9 cellular contexts compared by ENCODE assay signal in genomic region chr22:50327711-50328019, GRCh38. TPM values are rescaled to one million over a fixed set of nuclear protein-coding genes. Genes with fewer than 3 reads are reported as not detected.
A peak's percentile ranks its signal among the peaks of the same experiment; 100 is the strongest.
DNase-seq lines count a peak whose midpoint lies in the region; ATAC-seq and TF ChIP-seq lines count a peak whose summit lies in the region.
"Had no signal": no experiment of that assay in that cellular context is flagged by ENCODE, and none has a peak within 500 bp of the region (broad histone marks: within the 10 kb centered on the region; RNA-seq: fewer than 3 reads in every experiment).

No MANE protein-coding gene starts in this region.

- CTCF ChIA-PET in HEK293 (lab: Yijun Ruan, JAX) = interaction anchor here (0.6 to 5.3 kb wide), 12 partner anchors 9 to 170 kb away, joined by 3 to 36 read pairs (median 5); partner anchors contain the start of gene HDAC10

- H3K9me3 ChIP-seq in HEK293 (ENCODE audit: control insufficient read depth, insufficient read depth, low read depth, low read length) (no peaks in the 10 kb centered on the region), iPS-15b (ENCODE audit: control insufficient read depth, insufficient read depth, low read length) (no peaks in the 10 kb centered on the region)

- H3K36me3 ChIP-seq in HEK293 (ENCODE audit: control insufficient read depth in 2 of 2, insufficient read depth in 1 of 2, low read length in 2 of 2) (no peaks in the 10 kb centered on the region), iPS-15b (ENCODE audit: control insufficient read depth, insufficient read depth, low read length) (no peaks in the 10 kb centered on the region)

- H3K4me3 Mint-ChIP-seq in activated T-helper 1 cell treated with anti-CD3 and anti-CD28 coated beads, Interleukin-12 subunit alpha, Interleukin-12 subunit beta, Interleukin-2, Interleukin-4 antibody, amounts not matched to agents 30 ng/mL and 10 ng/mL and 1 ng/mL, durations not matched to agents 14 hours and 24 hours and 36 hours = peak overlapping the region; percentile 82
- H3K4me3 Mint-ChIP-seq in stimulated activated effector memory CD8-positive, alpha-beta T cell treated with anti-CD3 and anti-CD28 coated beads, Interleukin-12 subunit alpha, Interleukin-12 subunit beta, amount 100 ng/mL, for 72 hours = peak overlapping the region; percentile 78

- peak overlapping the region; percentile 85 for H3K9ac ChIP-seq in iPS-15b (ENCODE audit: low read depth, low read length)

- no peaks in the 10 kb centered on the region for H3K36me3 Mint-ChIP-seq in activated T-helper 1 cell treated with anti-CD3 and anti-CD28 coated beads, Interleukin-12 subunit alpha, Interleukin-12 subunit beta, Interleukin-2, Interleukin-4 antibody, amounts not matched to agents 30 ng/mL and 10 ng/mL and 1 ng/mL, durations not matched to agents 14 hours and 24 hours and 36 hours (ENCODE audit: low read depth)
- H3K36me3 Mint-ChIP-seq in stimulated activated effector memory CD8-positive, alpha-beta T cell treated with anti-CD3 and anti-CD28 coated beads, Interleukin-12 subunit alpha, Interleukin-12 subunit beta, amount 100 ng/mL, for 72 hours = no peaks in the 10 kb centered on the region

- no peak for DNase-seq in activated T-helper 1 cell treated with anti-CD3 and anti-CD28 coated beads, Interleukin-12 subunit alpha, Interleukin-12 subunit beta, Interleukin-2, Interleukin-4 antibody, amounts not matched to agents 30 ng/mL and 10 ng/mL and 1 ng/mL, durations not matched to agents 14 hours and 24 hours and 36 hours (ENCODE audit: low spot score)
- peak in 1 of 2 donors; percentile 55 for DNase-seq in stimulated activated effector memory CD8-positive, alpha-beta T cell treated with anti-CD3 and anti-CD28 coated beads, Interleukin-12 subunit alpha, Interleukin-12 subunit beta, amount 100 ng/mL, for 72 hours (ENCODE audit: low spot score in 2 of 2)
- DNase-seq in omental fat pad (ENCODE audit: low spot score) = no peak
- DNase-seq: stimulated activated CD4-positive, alpha-beta T cell treated with anti-CD3 and anti-CD28 coated beads, Interleukin-2, amount 100 ng/mL, for 48 hours had no signal

- peak overlapping the region; percentile 85 for H3K27ac ChIP-seq in HEK293 (ENCODE audit: extremely low read depth, low read depth, low read length)

- peaks cover 17% of the 10 kb centered on the region for H3K27me3 ChIP-seq in iPS-15b (ENCODE audit: control insufficient read depth, insufficient read depth, low read length)

- H3K4me1 ChIP-seq in HEK293 (ENCODE audit: control insufficient read depth, insufficient read depth, low read length) (no peaks in the 10 kb centered on the region), iPS-15b (ENCODE audit: control insufficient read depth, insufficient read depth, low read length) (peaks cover 2% of the 10 kb centered on the region)

- TF ChIP-seq CTCF in HEK293 (tag by site-specific recombination; IDR thresholded peaks at IDR 0.05) = no peak
- TF ChIP-seq CTCF in omental fat pad (IDR thresholded peaks at IDR 0.05) = no peak

- H3K9me3 Mint-ChIP-seq in activated T-helper 1 cell treated with anti-CD3 and anti-CD28 coated beads, Interleukin-12 subunit alpha, Interleukin-12 subunit beta, Interleukin-2, Interleukin-4 antibody, amounts not matched to agents 30 ng/mL and 10 ng/mL and 1 ng/mL, durations not matched to agents 14 hours and 24 hours and 36 hours = no peaks in the 10 kb centered on the region
- no peaks in the 10 kb centered on the region for H3K9me3 Mint-ChIP-seq in stimulated activated effector memory CD8-positive, alpha-beta T cell treated with anti-CD3 and anti-CD28 coated beads, Interleukin-12 subunit alpha, Interleukin-12 subunit beta, amount 100 ng/mL, for 72 hours

- H3K27ac Mint-ChIP-seq in activated T-helper 1 cell treated with anti-CD3 and anti-CD28 coated beads, Interleukin-12 subunit alpha, Interleukin-12 subunit beta, Interleukin-2, Interleukin-4 antibody, amounts not matched to agents 30 ng/mL and 10 ng/mL and 1 ng/mL, durations not matched to agents 14 hours and 24 hours and 36 hours = peak overlapping the region; percentile 78
- H3K27ac Mint-ChIP-seq in stimulated activated effector memory CD8-positive, alpha-beta T cell treated with anti-CD3 and anti-CD28 coated beads, Interleukin-12 subunit alpha, Interleukin-12 subunit beta, amount 100 ng/mL, for 72 hours = peak overlapping the region; percentile 80

- peaks cover 7% of the 10 kb centered on the region for H3K4me1 Mint-ChIP-seq in activated T-helper 1 cell treated with anti-CD3 and anti-CD28 coated beads, Interleukin-12 subunit alpha, Interleukin-12 subunit beta, Interleukin-2, Interleukin-4 antibody, amounts not matched to agents 30 ng/mL and 10 ng/mL and 1 ng/mL, durations not matched to agents 14 hours and 24 hours and 36 hours (ENCODE audit: low read depth)
- peaks cover 9% of the 10 kb centered on the region for H3K4me1 Mint-ChIP-seq in stimulated activated effector memory CD8-positive, alpha-beta T cell treated with anti-CD3 and anti-CD28 coated beads, Interleukin-12 subunit alpha, Interleukin-12 subunit beta, amount 100 ng/mL, for 72 hours

- POLR2A ChIA-PET in HEK293 (lab: Yijun Ruan, JAX) = interaction anchor here (0.5 to 1.8 kb wide), 5 partner anchors 14 to 56 kb away, joined by 3 to 9 read pairs (median 5); no protein-coding TSS in a partner anchor

- peaks cover 24% of the 10 kb centered on the region for H3K27me3 Mint-ChIP-seq in activated T-helper 1 cell treated with anti-CD3 and anti-CD28 coated beads, Interleukin-12 subunit alpha, Interleukin-12 subunit beta, Interleukin-2, Interleukin-4 antibody, amounts not matched to agents 30 ng/mL and 10 ng/mL and 1 ng/mL, durations not matched to agents 14 hours and 24 hours and 36 hours (ENCODE audit: insufficient read depth)

- intact Hi-C loops in activated T-helper 1 cell treated with anti-CD3 and anti-CD28 coated beads, Interleukin-12 subunit alpha, Interleukin-12 subunit beta, Interleukin-2, Interleukin-4 antibody, amounts not matched to agents 30 ng/mL and 10 ng/mL and 1 ng/mL, durations not matched to agents 14 hours and 24 hours and 36 hours (cut with micrococcal nuclease) = loop anchor here (2.0 to 5.0 kb wide), 2 partner anchors 15 to 85 kb away; partner anchors contain the start of gene PPP6R2

- ATAC-seq in stimulated activated effector memory CD8-positive, alpha-beta T cell treated with anti-CD3 and anti-CD28 coated beads, Interleukin-12 subunit alpha, Interleukin-12 subunit beta, amount 100 ng/mL, for 72 hours = no peak
- ATAC-seq in GM18870 (IDR thresholded peaks at IDR 0.05; ENCODE audit: unreplicated experiment) (no peak), omental fat pad (ENCODE audit: low FRiP score) (no peak), GM19455 (IDR thresholded peaks at IDR 0.05; ENCODE audit: unreplicated experiment) (no peak), GM18868 (IDR thresholded peaks at IDR 0.05; ENCODE audit: unreplicated experiment) (no peak)

- H3K4me3 ChIP-seq in HEK293 (ENCODE audit: low read depth, low read length) (peak overlapping the region; percentile 66), iPS-15b (ENCODE audit: low read depth, low read length) (peak overlapping the region; percentile 64)

TF ChIP-seq in HEK293, 187 proteins besides CTCF, POLR2A, EP300 and RAD21:
- TF ChIP-seq ZBTB20 (tag by site-specific recombination; IDR thresholded peaks at IDR 0.05) = 0 out of 2 replicates have a peak, but pooled peaks have one; percentile 32
- TF ChIP-seq ZNF214 (tag by site-specific recombination; IDR thresholded peaks at IDR 0.05; ENCODE audit: borderline replicate concordance) = no peak
- no peak for TF ChIP-seq ZNF548 (tag by site-specific recombination; IDR thresholded peaks at IDR 0.05)
- TF ChIP-seq ZNF624 (tag by site-specific recombination; IDR thresholded peaks at IDR 0.05) = no peak
- no peak for TF ChIP-seq ZNF549 (tag by site-specific recombination; IDR thresholded peaks at IDR 0.05)
- no peak for TF ChIP-seq ZNF768 (tag by site-specific recombination; IDR thresholded peaks at IDR 0.05)

RNA-seq across cellular contexts. Expression of gene DENND6B, which starts 0.9 kb away (rescaled TPM):
- 1.7 and 2.2 TPM in 2 replicates for total RNA-seq in activated T-helper 1 cell treated with anti-CD3 and anti-CD28 coated beads, Interleukin-12 subunit alpha, Interleukin-12 subunit beta, Interleukin-2, Interleukin-4 antibody, amounts not matched to agents 30 ng/mL and 10 ng/mL and 1 ng/mL, durations not matched to agents 14 hours and 24 hours and 36 hours
- 1 to 10 TPM; 2.2 to 3.1 (median 2.7) TPM for total RNA-seq in omental fat pad

RNA-seq across cellular contexts. Expression of gene PPP6R2, which starts 15.5 kb away (rescaled TPM):
- 46.0 and 48.5 TPM in 2 replicates for total RNA-seq in activated T-helper 1 cell treated with anti-CD3 and anti-CD28 coated beads, Interleukin-12 subunit alpha, Interleukin-12 subunit beta, Interleukin-2, Interleukin-4 antibody, amounts not matched to agents 30 ng/mL and 10 ng/mL and 1 ng/mL, durations not matched to agents 14 hours and 24 hours and 36 hours
- total RNA-seq in omental fat pad = 10 to 100 TPM; 35.6 to 64.6 (median 41.7) TPM

RNA-seq across cellular contexts. Expression of gene PLXNB2, which starts 20.2 kb away (rescaled TPM):
- 8.9 and 10.2 TPM in 2 replicates for total RNA-seq in activated T-helper 1 cell treated with anti-CD3 and anti-CD28 coated beads, Interleukin-12 subunit alpha, Interleukin-12 subunit beta, Interleukin-2, Interleukin-4 antibody, amounts not matched to agents 30 ng/mL and 10 ng/mL and 1 ng/mL, durations not matched to agents 14 hours and 24 hours and 36 hours
- 100 to 1,000 TPM in 3 of 4 donors, 10 to 100 TPM in 1; 91.4 to 130 (median 115) TPM for total RNA-seq in omental fat pad

RNA-seq across cellular contexts. Expression of gene MAPK11, which starts 57.5 kb away (rescaled TPM):
- total RNA-seq in activated T-helper 1 cell treated with anti-CD3 and anti-CD28 coated beads, Interleukin-12 subunit alpha, Interleukin-12 subunit beta, Interleukin-2, Interleukin-4 antibody, amounts not matched to agents 30 ng/mL and 10 ng/mL and 1 ng/mL, durations not matched to agents 14 hours and 24 hours and 36 hours = 24.6 and 28.9 TPM in 2 replicates
- 10 to 100 TPM; 12.1 to 38.9 (median 20.4) TPM for total RNA-seq in omental fat pad
